In genomic region chr12:57131896-57132744, GRCh38 we compare ENCODE assay signal across 13 cellular contexts. TPM values are rescaled to one million over a fixed set of nuclear protein-coding genes. Genes with fewer than 3 reads are reported as not detected.
DNase-seq lines count a peak whose midpoint lies in the region; ATAC-seq and TF ChIP-seq lines count a peak whose summit lies in the region.
"Had no signal": no experiment of that assay in that cellular context is flagged by ENCODE, and none has a peak within 500 bp of the region (broad histone marks: within the 10 kb centered on the region; RNA-seq: fewer than 3 reads in every experiment).

No MANE protein-coding gene starts in this region.

- 70% methylated on average over 9 of the region's 9 CpGs for WGBS in hepatocyte (ENCODE audit: low lambda C conversion rate, missing lambda C conversion rate)

- POLR2A ChIA-PET in activated B cell treated with CpG ODN at 0.5 μM for 24 hours (lab: Charles Lee): no interaction called here

- ATAC-seq in activated B cell treated with CpG ODN at 0.5 μM for 24 hours (ENCODE audit: low read depth) (no peak), HG03378 (IDR thresholded peaks at IDR 0.05; ENCODE audit: unreplicated experiment) (no peak), GM18498 (IDR thresholded peaks at IDR 0.05; ENCODE audit: unreplicated experiment) (no peak)

- intact Hi-C loops in activated B cell treated with CpG ODN at 0.5 μM for 24 hours (cut with micrococcal nuclease): no loop called here

- peaks cover 88% of the 10 kb centered on the region for H3K79me2 ChIP-seq in hepatocyte

- no peaks in the 10 kb centered on the region for H3K9me3 ChIP-seq in hepatocyte (ENCODE audit: low read depth)

- peaks cover 36% of the 10 kb centered on the region for H4K20me1 ChIP-seq in hepatocyte (ENCODE audit: insufficient read depth, poor library complexity, severe bottlenecking)

- peaks cover 6% of the 10 kb centered on the region for H3K27me3 Mint-ChIP-seq in activated B cell treated with CpG ODN at 0.5 μM for 24 hours

- no peak overlapping the region for H3K4me3 ChIP-seq in hepatocyte
- H3K4me3 ChIP-seq in skin epidermis: peak overlapping the region in 2 of 7 experiments; percentile 1 to 4

- peak overlapping the region; percentile 2 for H3K27ac Mint-ChIP-seq in activated B cell treated with CpG ODN at 0.5 μM for 24 hours

- no peaks in the 10 kb centered on the region for H3K9me2 ChIP-seq in hepatocyte (replicated peaks; ENCODE audit: insufficient read depth)

- H3K4me1 ChIP-seq in hepatocyte (ENCODE audit: insufficient read depth): peaks cover 66% of the 10 kb centered on the region

- no peaks in the 10 kb centered on the region for H3K27me3 ChIP-seq in hepatocyte

- H3K27ac ChIP-seq in hepatocyte (peak overlapping the region; percentile 86), skin epidermis (peak overlapping the region in 20 of 21 experiments; percentile 35 to 95 (median 68))

- no peaks in the 10 kb centered on the region for H3K9me3 Mint-ChIP-seq in activated B cell treated with CpG ODN at 0.5 μM for 24 hours

- CTCF ChIA-PET in activated B cell treated with CpG ODN at 0.5 μM for 24 hours (lab: Charles Lee): no interaction called here

- TF ChIP-seq CTCF in activated B cell treated with CpG ODN at 0.5 μM for 24 hours (IDR thresholded peaks at IDR 0.05) (no peak), hepatocyte (IDR thresholded peaks at IDR 0.05; ENCODE audit: poor library complexity) (no peak)

- in situ Hi-C loops in G401 (cut with HindIII; ENCODE audit: low sequenced_read_pairs): no loop called here

- no peaks in the 10 kb centered on the region for H3K36me3 ChIP-seq in hepatocyte (replicated peaks; ENCODE audit: insufficient read depth, low read depth)

- peaks cover 11% of the 10 kb centered on the region for H3K4me1 Mint-ChIP-seq in activated B cell treated with CpG ODN at 0.5 μM for 24 hours

- H3K4me3 Mint-ChIP-seq in activated B cell treated with CpG ODN at 0.5 μM for 24 hours: no peak overlapping the region

- no peaks in the 10 kb centered on the region for H3K36me3 Mint-ChIP-seq in activated B cell treated with CpG ODN at 0.5 μM for 24 hours (ENCODE audit: low read depth)

- DNase-seq in G401 (ENCODE audit: low spot score): peak; percentile 23
- no peak for DNase-seq in activated B cell treated with CpG ODN at 0.5 μM for 24 hours
- DNase-seq in hepatocyte (ENCODE audit: low spot score): no peak
- DNase-seq in NCI-H2029 (lab: John Stamatoyannopoulos, UW): no peak
- no peak for DNase-seq in COLO829 (ENCODE audit: low spot score)
- DNase-seq: activated effector memory CD4-positive, alpha-beta T cell treated with anti-CD3 and anti-CD28 coated beads, Interleukin-2, amount 50 U/mL, for 16 hours; NCI-H2081; small intestine had no signal

- peak overlapping the region; percentile 92 for H3K4me2 ChIP-seq in hepatocyte

- no peak overlapping the region for H2AFZ ChIP-seq in hepatocyte

RNA-seq across cellular contexts. Expression of gene LRP1, which starts 3.8 kb away (rescaled TPM):
- total RNA-seq in G401 (2014; rRNA removed; shearing (Covaris generic)): 19.3 and 25.1 TPM in 2 replicates
- total RNA-seq in activated B cell treated with CpG ODN at 0.5 μM for 24 hours (0.56 and 0.95 TPM in 2 replicates), hepatocyte (48.5 and 76.8 TPM in 2 replicates)
- 47.8 and 57.6 TPM in 2 replicates for polyA plus RNA-seq in hepatocyte

RNA-seq across cellular contexts. Expression of gene LRP1-AS, which starts 15.3 kb away (rescaled TPM):
- not detected in 2 replicates for total RNA-seq in G401 (2014; rRNA removed; shearing (Covaris generic))
- not detected in 2 replicates for total RNA-seq in activated B cell treated with CpG ODN at 0.5 μM for 24 hours
- total RNA-seq in hepatocyte: not detected in 2 replicates
- polyA plus RNA-seq in hepatocyte: 0.59 TPM in 1 of 2 replicates, not detected in the other
- total RNA-seq: glomerular endothelial cell; T-helper 1 cell treated with Interleukin-12 subunit alpha and Interleukin-12 subunit beta and Interleukin-4 antibody, amounts not matched to agents 30 ng/mL and 1 ng/mL, for 36 hours had no signal

RNA-seq across cellular contexts. Expression of gene STAT6, which starts 21.0 kb away (rescaled TPM):
- 62.6 and 64.9 TPM in 2 replicates for total RNA-seq in G401 (2014; rRNA removed; shearing (Covaris generic))
- total RNA-seq in activated B cell treated with CpG ODN at 0.5 μM for 24 hours: 635 and 745 TPM in 2 replicates
- total RNA-seq in hepatocyte: 76.7 and 78.9 TPM in 2 replicates
- polyA plus RNA-seq in hepatocyte: 80.0 and 101 TPM in 2 replicates

RNA-seq across cellular contexts. Expression of gene NAB2, which starts 43.2 kb away (rescaled TPM):
- 44.2 TPM in 2 replicates for total RNA-seq in G401 (2014; rRNA removed; shearing (Covaris generic))
- 20.4 and 22.1 TPM in 2 replicates for total RNA-seq in activated B cell treated with CpG ODN at 0.5 μM for 24 hours
- 21.9 and 24.8 TPM in 2 replicates for total RNA-seq in hepatocyte
- polyA plus RNA-seq in hepatocyte: 12.3 and 12.9 TPM in 2 replicates

RNA-seq across cellular contexts. Expression of gene NEMP1, which starts 53.5 kb away (rescaled TPM):
- 17.4 and 23.9 TPM in 2 replicates for total RNA-seq in G401 (2014; rRNA removed; shearing (Covaris generic))
- total RNA-seq in activated B cell treated with CpG ODN at 0.5 μM for 24 hours: 23.0 and 27.6 TPM in 2 replicates
- 8.3 and 9.3 TPM in 2 replicates for total RNA-seq in hepatocyte
- 3.0 and 6.2 TPM in 2 replicates for polyA plus RNA-seq in hepatocyte

Comparison
In these comparisons a context has a peak if more than half of its experiments do, and no peak if none do; other contexts are left out.
1. RNA of gene LRP1, which starts 3.8 kb away (total RNA-seq): 48.5 to 76.8 TPM in hepatocyte and 19.3 to 25.1 TPM in G401; 0.56 to 0.95 TPM in activated B cell treated with CpG ODN at 0.5 μM for 24 hours; every median in the first group is over 10 times any median in the second.